1 cellular context compared by ENCODE assay signal in the genomic region with DNA sequence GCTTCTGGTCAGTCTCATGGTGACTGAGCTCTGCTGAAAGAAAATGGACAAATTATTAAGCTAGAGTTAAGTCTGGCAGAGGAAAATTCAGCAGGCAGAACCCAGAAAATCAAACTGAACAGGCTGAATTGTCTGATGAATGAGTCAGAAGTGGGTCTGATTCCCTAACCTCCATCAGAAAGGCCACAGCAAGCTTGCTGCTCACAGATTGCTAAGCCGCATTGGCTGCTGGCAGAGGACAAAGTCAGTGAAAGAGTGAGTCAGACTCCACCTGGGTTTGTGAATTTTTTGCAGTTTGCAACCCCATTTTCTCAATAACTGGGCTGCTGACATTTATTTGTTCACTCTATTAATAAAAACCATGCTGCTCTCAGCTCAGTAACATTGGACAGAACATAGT.
TF ChIP-seq lines count a peak whose summit lies in the region.

No MANE protein-coding gene starts in this region.

TF ChIP-seq in endothelial cell of umbilical vein, 7 proteins besides CTCF, POLR2A, EP300 and RAD21 (continued from another document):
- peak; percentile 48 for TF ChIP-seq FOS (IDR thresholded peaks at IDR 0.05; ENCODE audit: borderline replicate concordance, insufficient read depth, low read length)
